Comparison of ENCODE assay signal across 20 cellular contexts in the genomic region with DNA sequence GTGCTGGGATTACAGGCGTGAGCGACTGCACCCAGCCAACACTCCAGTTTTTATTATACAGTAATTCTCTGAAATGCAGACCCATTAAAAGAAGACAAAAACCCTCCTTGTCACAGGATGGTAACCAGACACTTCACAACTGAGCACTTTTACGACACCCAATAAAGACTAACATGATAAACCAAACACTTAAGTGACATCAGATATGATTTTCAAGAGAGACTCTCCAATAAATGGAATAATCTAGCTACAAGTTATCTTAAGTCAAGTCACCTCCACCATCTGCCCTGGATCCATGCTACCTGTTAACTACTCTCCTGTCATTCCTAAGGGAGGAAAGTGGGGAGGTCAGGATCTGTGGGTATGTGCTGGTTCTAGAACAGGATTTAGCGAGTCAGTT. TPM values are rescaled to one million over a fixed set of nuclear protein-coding genes. Genes with fewer than 3 reads are reported as not detected.
DNase-seq lines count a peak whose midpoint lies in the region; TF ChIP-seq lines count a peak whose summit lies in the region.
"Had no signal": no experiment of that assay in that cellular context is flagged by ENCODE, and none has a peak within 500 bp of the region (broad histone marks: within the 10 kb centered on the region; RNA-seq: fewer than 3 reads in every experiment).

No MANE protein-coding gene starts in this region.

- peak overlapping the region; percentile 15; the same call in 1 of the 2 replicates for H3K27ac Mint-ChIP-seq in HFFc6
- H3K27ac Mint-ChIP-seq: CD4-positive, CD25-positive, alpha-beta regulatory T cell; H9; T-helper 1 cell treated with Interleukin-12 subunit alpha and Interleukin-12 subunit beta and Interleukin-4 antibody, amounts not matched to agents 30 μg/mL and 1 μg/mL, for 36 hours had no signal

- no peaks in the 10 kb centered on the region for H3K36me3 ChIP-seq in HEK293 (ENCODE audit: control insufficient read depth in 2 of 2, insufficient read depth in 1 of 2, low read length in 2 of 2)

- H3K4me3 ChIP-seq in HEK293 (ENCODE audit: low read depth, low read length), result no peak overlapping the region
- H3K4me3 ChIP-seq: GM23248, SJSA1 had no signal

- peaks cover 60% of the 10 kb centered on the region for H3K4me1 Mint-ChIP-seq in HFFc6 (ENCODE audit: low read depth)

- peaks cover 21% of the 10 kb centered on the region for H3K36me3 Mint-ChIP-seq in HFFc6 (ENCODE audit: low read depth)
- H3K36me3 Mint-ChIP-seq: CD4-positive, CD25-positive, alpha-beta regulatory T cell had no signal

- POLR2A ChIA-PET in HEK293 (lab: Yijun Ruan, JAX), result no interaction called here

- H3K9me3 Mint-ChIP-seq in HFFc6, result no peaks in the 10 kb centered on the region
- H3K9me3 Mint-ChIP-seq: H9; T-helper 1 cell treated with Interleukin-12 subunit alpha and Interleukin-12 subunit beta and Interleukin-4 antibody, amounts not matched to agents 30 μg/mL and 1 μg/mL, for 36 hours had no signal

- no peak overlapping the region for H3K4me3 Mint-ChIP-seq in HFFc6
- H3K4me3 Mint-ChIP-seq: CD4-positive, CD25-positive, alpha-beta regulatory T cell; H9; T-helper 1 cell treated with Interleukin-12 subunit alpha and Interleukin-12 subunit beta and Interleukin-4 antibody, amounts not matched to agents 30 μg/mL and 1 μg/mL, for 36 hours had no signal

- peaks cover 14% of the 10 kb centered on the region for H3K4me1 ChIP-seq in HEK293 (ENCODE audit: control insufficient read depth, insufficient read depth, low read length)

- CTCF ChIA-PET in HEK293 (lab: Yijun Ruan, JAX), result no interaction called here

- TF ChIP-seq CTCF in HEK293 (tag by site-specific recombination; IDR thresholded peaks at IDR 0.05) (no peak), HFFc6 (IDR thresholded peaks at IDR 0.05) (no peak)

- peaks cover 3% of the 10 kb centered on the region for H3K27me3 Mint-ChIP-seq in HFFc6 (ENCODE audit: insufficient read depth)

- no peaks in the 10 kb centered on the region for H3K9me3 ChIP-seq in HEK293 (ENCODE audit: control insufficient read depth, insufficient read depth, low read depth, low read length)
- H3K9me3 ChIP-seq: SJSA1 had no signal

- DNase-seq in HFFc6 (no peak), NCI-H69 (lab: John Stamatoyannopoulos, UW) (peak; percentile 3), left kidney (ENCODE audit: low read depth, low spot score) (peak; percentile 34), NCI-H146 treated with DMSO at 0.1 percent for 48 hours (lab: John Stamatoyannopoulos, UW; ENCODE audit: unreplicated experiment) (no peak), activated T-cell treated with anti-CD3 and anti-CD28 coated beads for 4 hours (no peak)
- DNase-seq in activated naive CD4-positive, alpha-beta T cell treated with anti-CD3 and anti-CD28 coated beads, Interleukin-2, amount 50 U/mL, for 16 hours, result no peak
- DNase-seq: CD4-positive, CD25-positive, alpha-beta regulatory T cell; DND-41; GM23248; H9; KBM-7; NCI-H1105; NCI-H146; NCI-H446 treated with DMSO at 0.1 percent for 48 hours; NCI-H82; OCI-M1 had no signal

- 0 out of 2 replicates have a peak overlapping the region, but pooled peaks have one; percentile 2 for H3K27ac ChIP-seq in HEK293 (ENCODE audit: extremely low read depth, low read depth, low read length)
- H3K27ac ChIP-seq: GM23248, HL-60, SJSA1 had no signal

TF ChIP-seq in HEK293, 187 proteins besides CTCF, POLR2A, EP300 and RAD21 (continues in another document):
- TF ChIP-seq ZBTB1 (tag by site-specific recombination; IDR thresholded peaks at IDR 0.05) (0 out of 2 replicates have a peak, but pooled peaks have one; percentile 50), ZNF624 (tag by site-specific recombination; IDR thresholded peaks at IDR 0.05) (no peak), SCRT1 (tag by site-specific recombination; IDR thresholded peaks at IDR 0.05; ENCODE audit: borderline replicate concordance) (peak; percentile 97), ZNF621 (tag by site-specific recombination; IDR thresholded peaks at IDR 0.05) (no peak), FEZF1 (tag by site-specific recombination; IDR thresholded peaks at IDR 0.05) (peak; percentile 95), ZBTB17 (tag by site-specific recombination; IDR thresholded peaks at IDR 0.05) (no peak), ZNF112 (tag by site-specific recombination; IDR thresholded peaks at IDR 0.05) (no peak), ZNF214 (tag by site-specific recombination; IDR thresholded peaks at IDR 0.05; ENCODE audit: borderline replicate concordance) (no peak), ZNF391 (tag by site-specific recombination; IDR thresholded peaks at IDR 0.05; ENCODE audit: borderline replicate concordance, low read depth) (no peak), KLF10 (tag by site-specific recombination; IDR thresholded peaks at IDR 0.05) (no peak), BCL11B (tag by site-specific recombination; IDR thresholded peaks at IDR 0.05; ENCODE audit: low read depth) (peak; percentile 93), KLF9 (tag by site-specific recombination; IDR thresholded peaks at IDR 0.05; ENCODE audit: low read depth) (no peak), REPIN1 (tag by site-specific recombination; IDR thresholded peaks at IDR 0.05; ENCODE audit: low read depth) (no peak)
- TF ChIP-seq, protein P1, sequence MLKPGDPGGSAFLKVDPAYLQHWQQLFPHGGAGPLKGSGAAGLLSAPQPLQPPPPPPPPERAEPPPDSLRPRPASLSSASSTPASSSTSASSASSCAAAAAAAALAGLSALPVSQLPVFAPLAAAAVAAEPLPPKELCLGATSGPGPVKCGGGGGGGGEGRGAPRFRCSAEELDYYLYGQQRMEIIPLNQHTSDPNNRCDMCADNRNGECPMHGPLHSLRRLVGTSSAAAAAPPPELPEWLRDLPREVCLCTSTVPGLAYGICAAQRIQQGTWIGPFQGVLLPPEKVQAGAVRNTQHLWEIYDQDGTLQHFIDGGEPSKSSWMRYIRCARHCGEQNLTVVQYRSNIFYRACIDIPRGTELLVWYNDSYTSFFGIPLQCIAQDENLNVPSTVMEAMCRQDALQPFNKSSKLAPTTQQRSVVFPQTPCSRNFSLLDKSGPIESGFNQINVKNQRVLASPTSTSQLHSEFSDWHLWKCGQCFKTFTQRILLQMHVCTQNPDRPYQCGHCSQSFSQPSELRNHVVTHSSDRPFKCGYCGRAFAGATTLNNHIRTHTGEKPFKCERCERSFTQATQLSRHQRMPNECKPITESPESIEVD (tag by site-specific recombination; IDR thresholded peaks at IDR 0.05), result peak; percentile 97
- TF ChIP-seq, protein P2, sequence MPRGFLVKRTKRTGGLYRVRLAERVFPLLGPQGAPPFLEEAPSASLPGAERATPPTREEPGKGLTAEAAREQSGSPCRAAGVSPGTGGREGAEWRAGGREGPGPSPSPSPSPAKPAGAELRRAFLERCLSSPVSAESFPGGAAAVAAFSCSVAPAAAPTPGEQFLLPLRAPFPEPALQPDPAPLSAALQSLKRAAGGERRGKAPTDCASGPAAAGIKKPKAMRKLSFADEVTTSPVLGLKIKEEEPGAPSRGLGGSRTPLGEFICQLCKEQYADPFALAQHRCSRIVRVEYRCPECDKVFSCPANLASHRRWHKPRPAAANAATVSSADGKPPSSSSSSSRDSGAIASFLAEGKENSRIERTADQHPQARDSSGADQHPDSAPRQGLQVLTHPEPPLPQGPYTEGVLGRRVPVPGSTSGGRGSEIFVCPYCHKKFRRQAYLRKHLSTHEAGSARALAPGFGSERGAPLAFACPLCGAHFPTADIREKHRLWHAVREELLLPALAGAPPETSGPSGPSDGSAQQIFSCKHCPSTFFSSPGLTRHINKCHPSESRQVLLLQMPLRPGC (tag by site-specific recombination; IDR thresholded peaks at IDR 0.05), result peak; percentile 55; the same call in 1 of the 2 replicates
- TF ChIP-seq, protein P3, sequence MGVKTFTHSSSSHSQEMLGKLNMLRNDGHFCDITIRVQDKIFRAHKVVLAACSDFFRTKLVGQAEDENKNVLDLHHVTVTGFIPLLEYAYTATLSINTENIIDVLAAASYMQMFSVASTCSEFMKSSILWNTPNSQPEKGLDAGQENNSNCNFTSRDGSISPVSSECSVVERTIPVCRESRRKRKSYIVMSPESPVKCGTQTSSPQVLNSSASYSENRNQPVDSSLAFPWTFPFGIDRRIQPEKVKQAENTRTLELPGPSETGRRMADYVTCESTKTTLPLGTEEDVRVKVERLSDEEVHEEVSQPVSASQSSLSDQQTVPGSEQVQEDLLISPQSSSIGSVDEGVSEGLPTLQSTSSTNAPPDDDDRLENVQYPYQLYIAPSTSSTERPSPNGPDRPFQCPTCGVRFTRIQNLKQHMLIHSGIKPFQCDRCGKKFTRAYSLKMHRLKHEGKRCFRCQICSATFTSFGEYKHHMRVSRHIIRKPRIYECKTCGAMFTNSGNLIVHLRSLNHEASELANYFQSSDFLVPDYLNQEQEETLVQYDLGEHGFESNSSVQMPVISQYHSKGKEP (tag by site-specific recombination; IDR thresholded peaks at IDR 0.05), result peak; percentile 75
- TF ChIP-seq, protein P4, sequence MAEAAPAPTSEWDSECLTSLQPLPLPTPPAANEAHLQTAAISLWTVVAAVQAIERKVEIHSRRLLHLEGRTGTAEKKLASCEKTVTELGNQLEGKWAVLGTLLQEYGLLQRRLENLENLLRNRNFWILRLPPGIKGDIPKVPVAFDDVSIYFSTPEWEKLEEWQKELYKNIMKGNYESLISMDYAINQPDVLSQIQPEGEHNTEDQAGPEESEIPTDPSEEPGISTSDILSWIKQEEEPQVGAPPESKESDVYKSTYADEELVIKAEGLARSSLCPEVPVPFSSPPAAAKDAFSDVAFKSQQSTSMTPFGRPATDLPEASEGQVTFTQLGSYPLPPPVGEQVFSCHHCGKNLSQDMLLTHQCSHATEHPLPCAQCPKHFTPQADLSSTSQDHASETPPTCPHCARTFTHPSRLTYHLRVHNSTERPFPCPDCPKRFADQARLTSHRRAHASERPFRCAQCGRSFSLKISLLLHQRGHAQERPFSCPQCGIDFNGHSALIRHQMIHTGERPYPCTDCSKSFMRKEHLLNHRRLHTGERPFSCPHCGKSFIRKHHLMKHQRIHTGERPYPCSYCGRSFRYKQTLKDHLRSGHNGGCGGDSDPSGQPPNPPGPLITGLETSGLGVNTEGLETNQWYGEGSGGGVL (tag by site-specific recombination; IDR thresholded peaks at IDR 0.05), result no peak
- TF ChIP-seq, protein P5, sequence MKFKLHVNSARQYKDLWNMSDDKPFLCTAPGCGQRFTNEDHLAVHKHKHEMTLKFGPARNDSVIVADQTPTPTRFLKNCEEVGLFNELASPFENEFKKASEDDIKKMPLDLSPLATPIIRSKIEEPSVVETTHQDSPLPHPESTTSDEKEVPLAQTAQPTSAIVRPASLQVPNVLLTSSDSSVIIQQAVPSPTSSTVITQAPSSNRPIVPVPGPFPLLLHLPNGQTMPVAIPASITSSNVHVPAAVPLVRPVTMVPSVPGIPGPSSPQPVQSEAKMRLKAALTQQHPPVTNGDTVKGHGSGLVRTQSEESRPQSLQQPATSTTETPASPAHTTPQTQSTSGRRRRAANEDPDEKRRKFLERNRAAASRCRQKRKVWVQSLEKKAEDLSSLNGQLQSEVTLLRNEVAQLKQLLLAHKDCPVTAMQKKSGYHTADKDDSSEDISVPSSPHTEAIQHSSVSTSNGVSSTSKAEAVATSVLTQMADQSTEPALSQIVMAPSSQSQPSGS (tag by site-specific recombination; IDR thresholded peaks at IDR 0.05; ENCODE audit: low read depth), result peak; percentile 47

RNA-seq across cellular contexts. Expression of a gene that starts 5.6 kb away (rescaled TPM):
- total RNA-seq in HFFc6 (2021; fragmentation: NEBNext Ultra II Directional; extraction: Animal tissue kit (Norgen Biotek cat#: 25700)), result 100 to 1,000 TPM; 172 to 229 (median 198) TPM
- total RNA-seq: CD4-positive, CD25-positive, alpha-beta regulatory T cell had no signal

Comparison
In these comparisons a context has a peak if more than half of its experiments do, and no peak if none do; other contexts are left out.
1. DNase-seq: peak in NCI-H69 (single experiment) and left kidney (single experiment); none in HFFc6 (single experiment), NCI-H146 treated with DMSO at 0.1 percent for 48 hours (single experiment), activated T-cell treated with anti-CD3 and anti-CD28 coated beads for 4 hours (single experiment) and activated naive CD4-positive, alpha-beta T cell treated with anti-CD3 and anti-CD28 coated beads, Interleukin-2, amount 50 U/mL, for 16 hours (single experiment).